Comparison of ENCODE assay signal across 11 cellular contexts in genomic region chr6:137882225-137882961, GRCh38. TPM values are rescaled to one million over a fixed set of nuclear protein-coding genes. Genes with fewer than 3 reads are reported as not detected.
DNase-seq lines count a peak whose midpoint lies in the region; ATAC-seq, FAIRE-seq and TF ChIP-seq lines count a peak whose summit lies in the region.
"Had no signal": no experiment of that assay in that cellular context is flagged by ENCODE, and none has a peak within 500 bp of the region (broad histone marks: within the 10 kb centered on the region; RNA-seq: fewer than 3 reads in every experiment).

No MANE protein-coding gene starts in this region.

- WGBS in thymus: 92% methylated on average over 2 of the region's 2 CpGs
- WGBS in pancreas, 2 donors: 79 to 96% methylated on average over 2 of the region's 2 CpGs

- H3K4me3 Mint-ChIP-seq in activated T-cell treated with anti-CD3 and anti-CD28 coated beads, Interleukin-2, amount 50 U/mL, for 4 hours: peak overlapping the region; percentile 29

- peaks cover 55% of the 10 kb centered on the region for H3K36me3 ChIP-seq in thymus (ENCODE audit: control insufficient read depth, insufficient read depth)
- peaks cover 9 to 55% (median 42%) of the 10 kb centered on the region in 3 donors for H3K36me3 ChIP-seq in pancreas

- peak overlapping the region; percentile 69 for H3K27ac ChIP-seq in thymus (ENCODE audit: low read depth)
- peak overlapping the region in 1 of 4 donors; percentile 19 for H3K27ac ChIP-seq in pancreas
- H3K27ac ChIP-seq: prostate gland had no signal

- FAIRE-seq in pancreas (lab: Jason Lieb, UNC): no peak

- ATAC-seq in activated T-cell treated with anti-CD3 and anti-CD28 coated beads, Interleukin-2, amount 50 U/mL, for 4 hours: peak; percentile 39 to 47
- ATAC-seq in pancreas (no peak), HG02610 (IDR thresholded peaks at IDR 0.05; ENCODE audit: unreplicated experiment) (no peak)

- H3K9me3 ChIP-seq in thymus (ENCODE audit: control insufficient read depth) (no peaks in the 10 kb centered on the region), pancreas (no peaks in the 10 kb centered on the region)
- H3K9me3 ChIP-seq: prostate gland had no signal

- H3K4me1 ChIP-seq in thymus (ENCODE audit: control insufficient read depth, insufficient read depth, low read length) (peaks cover 14% of the 10 kb centered on the region), pancreas (no peaks in the 10 kb centered on the region)
- H3K4me1 ChIP-seq: prostate gland had no signal

- intact Hi-C loops in pancreas (cut with DNase I): no loop called here

- no peak for TF ChIP-seq CTCF in pancreas (IDR thresholded peaks at IDR 0.05)

- H3K27me3 ChIP-seq in thymus (ENCODE audit: control insufficient read depth, insufficient read depth): no peaks in the 10 kb centered on the region
- no peaks in the 10 kb centered on the region for H3K27me3 ChIP-seq in pancreas

- peaks cover 65% of the 10 kb centered on the region for H3K4me1 Mint-ChIP-seq in activated T-cell treated with anti-CD3 and anti-CD28 coated beads, Interleukin-2, amount 50 U/mL, for 4 hours (ENCODE audit: low read depth)

- peaks cover 69% of the 10 kb centered on the region for H3K36me3 Mint-ChIP-seq in activated T-cell treated with anti-CD3 and anti-CD28 coated beads, Interleukin-2, amount 50 U/mL, for 4 hours (ENCODE audit: insufficient read depth)

- DNase-seq in activated T-cell treated with anti-CD3 and anti-CD28 coated beads, Interleukin-2, amount 50 U/mL, for 4 hours: no peak
- no peak for DNase-seq in activated T-cell treated with anti-CD3 and anti-CD28 coated beads, Interleukin-2, amount 50 U/mL, for 48 hours
- DNase-seq in T follicular helper cell (ENCODE audit: low read depth) (peak; percentile 43), pancreas (no peak), D341Med (ENCODE audit: low spot score) (no peak)
- peak; percentile 47 for DNase-seq in effector CD4-positive, alpha-beta T cell
- DNase-seq: cortex of kidney, NCI-H526 had no signal

- no peaks in the 10 kb centered on the region for H3K27me3 Mint-ChIP-seq in activated T-cell treated with anti-CD3 and anti-CD28 coated beads, Interleukin-2, amount 50 U/mL, for 4 hours (ENCODE audit: low read depth)

- H3K9me3 Mint-ChIP-seq in activated T-cell treated with anti-CD3 and anti-CD28 coated beads, Interleukin-2, amount 50 U/mL, for 4 hours: no peaks in the 10 kb centered on the region

- H3K4me3 ChIP-seq in thymus (ENCODE audit: low read length) (no peak overlapping the region), pancreas (no peak overlapping the region)
- H3K4me3 ChIP-seq: prostate gland had no signal

RNA-seq across cellular contexts. Expression of gene TNFAIP3, which starts 15.3 kb away (rescaled TPM):
- total RNA-seq in activated T-cell treated with anti-CD3 and anti-CD28 coated beads, Interleukin-2, amount 50 U/mL, for 4 hours: 100 to 1,000 TPM; 254 to 441 (median 334) TPM
- polyA plus RNA-seq in thymus (85.8 TPM), pancreas (10 to 100 TPM; 13.9 to 14.5 TPM)
- 10 to 100 TPM in 5 of 6 donors, 1 to 10 TPM in 1; 9.3 to 59.2 (median 13.5) TPM for total RNA-seq in pancreas

Comparison
In these comparisons a context has a peak if more than half of its experiments do, and no peak if none do; other contexts are left out.
1. ATAC-seq: peak in activated T-cell treated with anti-CD3 and anti-CD28 coated beads, Interleukin-2, amount 50 U/mL, for 4 hours (2 of 2); none in pancreas (0 of 4) and HG02610 (single experiment).
2. DNase-seq: peak in T follicular helper cell (single experiment) and effector CD4-positive, alpha-beta T cell (single experiment); none in activated T-cell treated with anti-CD3 and anti-CD28 coated beads, Interleukin-2, amount 50 U/mL, for 4 hours (single experiment), activated T-cell treated with anti-CD3 and anti-CD28 coated beads, Interleukin-2, amount 50 U/mL, for 48 hours (0 of 2), pancreas (0 of 6) and D341Med (single experiment).
3. RNA of gene TNFAIP3, which starts 15.3 kb away (total RNA-seq): 254 to 441 TPM in activated T-cell treated with anti-CD3 and anti-CD28 coated beads, Interleukin-2, amount 50 U/mL, for 4 hours; 9.3 to 59.2 TPM in pancreas; every median in the first group is over 4 times any median in the second.